Comparison of ENCODE assay signal across 8 cellular contexts in the genomic region with DNA sequence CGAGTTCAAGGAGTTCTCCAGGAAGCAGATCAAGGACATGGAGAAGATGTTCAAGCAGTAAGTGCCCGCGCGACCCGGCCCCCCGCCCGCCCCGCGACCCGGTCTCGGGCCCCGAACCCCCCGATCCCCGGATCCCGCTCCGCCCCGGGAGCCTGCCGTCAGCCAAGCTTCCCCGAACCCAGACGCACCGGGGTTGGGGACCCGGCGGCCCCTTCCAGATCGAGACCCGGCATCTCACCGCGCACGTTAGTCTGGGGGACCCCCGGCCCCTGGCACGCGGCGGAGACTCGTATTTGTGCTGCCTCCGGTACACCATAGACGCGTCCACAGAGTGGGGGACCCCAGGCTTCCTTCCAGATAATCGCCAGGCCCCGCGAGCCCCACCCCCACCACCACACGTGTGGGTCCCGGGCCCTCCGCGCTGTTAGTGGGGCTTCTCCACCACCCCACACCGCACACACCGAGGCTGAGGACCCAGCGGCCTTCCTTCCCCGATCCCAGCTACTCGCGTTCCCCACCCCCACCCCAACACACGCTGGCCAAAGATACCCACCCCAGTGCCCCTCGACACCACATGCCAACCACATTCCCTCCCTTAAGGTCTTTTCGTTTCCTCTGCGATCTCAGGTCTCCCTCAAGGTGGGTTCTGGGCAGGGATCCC. TPM values are rescaled to one million over a fixed set of nuclear protein-coding genes. Genes with fewer than 3 reads are reported as not detected.
DNase-seq lines count a peak whose midpoint lies in the region; ATAC-seq and TF ChIP-seq lines count a peak whose summit lies in the region.

No MANE protein-coding gene starts in this region.

- peak overlapping the region; percentile 60 for H3K4me3 ChIP-seq in NT2/D1 (ENCODE audit: insufficient read length, low read depth)
- H3K4me3 ChIP-seq in endocrine pancreas (ENCODE audit: control insufficient read depth, insufficient read depth, low read length): peak overlapping the region; percentile 19
- H3K4me3 ChIP-seq in osteoblast (ENCODE audit: insufficient read depth, low read length): peak overlapping the region; percentile 90

- ATAC-seq in HG02588 (IDR thresholded peaks at IDR 0.05; ENCODE audit: unreplicated experiment) (no peak), HG02610 (IDR thresholded peaks at IDR 0.05; ENCODE audit: unreplicated experiment) (no peak), GM21619 (IDR thresholded peaks at IDR 0.05; ENCODE audit: unreplicated experiment) (no peak)

- peaks cover 22% of the 10 kb centered on the region for H3K27me3 ChIP-seq in NT2/D1 (ENCODE audit: insufficient read depth, insufficient read length)
- H3K27me3 ChIP-seq in endocrine pancreas (ENCODE audit: control insufficient read depth, insufficient read depth, low read length): no peaks in the 10 kb centered on the region
- H3K27me3 ChIP-seq in osteoblast (ENCODE audit: insufficient read depth, low read length): no peaks in the 10 kb centered on the region

- peaks cover 52% of the 10 kb centered on the region for H3K79me2 ChIP-seq in osteoblast (ENCODE audit: insufficient read depth, low read length)

- H3K4me1 ChIP-seq in NT2/D1 (ENCODE audit: insufficient read depth, insufficient read length): peaks cover 20% of the 10 kb centered on the region
- H3K4me1 ChIP-seq in endocrine pancreas (ENCODE audit: control insufficient read depth, insufficient read depth, low read length): no peaks in the 10 kb centered on the region
- peaks cover 39% of the 10 kb centered on the region for H3K4me1 ChIP-seq in osteoblast (ENCODE audit: insufficient read depth, low read length)

- DNase-seq in GM13976 (ENCODE audit: low spot score) (peak; percentile 43), NT2/D1 (ENCODE audit: low read depth, low spot score) (no peak), osteoblast (ENCODE audit: insufficient read length, low spot score, missing footprints) (no peak), NCI-H1048 (lab: John Stamatoyannopoulos, UW) (no peak)

- H4K20me1 ChIP-seq in osteoblast (ENCODE audit: insufficient read depth, low read length): peaks cover 32% of the 10 kb centered on the region

- peak overlapping the region; percentile 70 for H2AFZ ChIP-seq in osteoblast (ENCODE audit: low read length)

- H3K36me3 ChIP-seq in NT2/D1 (ENCODE audit: insufficient read depth, insufficient read length, low read length) (peaks cover 15% of the 10 kb centered on the region), endocrine pancreas (ENCODE audit: control insufficient read depth, insufficient read depth, low read length) (no peaks in the 10 kb centered on the region), osteoblast (ENCODE audit: insufficient read depth, low read length) (peaks cover 14% of the 10 kb centered on the region)

- TF ChIP-seq CTCF in GM13976 (IDR thresholded peaks at IDR 0.05; ENCODE audit: borderline replicate concordance, control extremely low read depth, extremely low read depth, insufficient read depth, missing control alignments) (no peak), osteoblast (IDR thresholded peaks at IDR 0.05; ENCODE audit: extremely low read depth, low read depth, low read length) (no peak)

- in situ Hi-C loops in GM13976 (cut with MboI; ENCODE audit: low sequenced_read_pairs, unreplicated experiment): no loop called here

- H3K4me2 ChIP-seq in osteoblast (ENCODE audit: insufficient read depth, low read length): peak overlapping the region; percentile 98

- H3K9ac ChIP-seq in NT2/D1 (ENCODE audit: insufficient read length, low read depth) (peak overlapping the region; percentile 77), endocrine pancreas (ENCODE audit: control insufficient read depth, insufficient read depth, low read length) (peak overlapping the region; percentile 79)

- H3K27ac ChIP-seq in osteoblast (ENCODE audit: low read depth, low read length): peak overlapping the region; percentile 76

- no peaks in the 10 kb centered on the region for H3K9me3 ChIP-seq in NT2/D1 (ENCODE audit: insufficient read depth, low read length)
- no peaks in the 10 kb centered on the region for H3K9me3 ChIP-seq in endocrine pancreas (ENCODE audit: control insufficient read depth, low read length)
- H3K9me3 ChIP-seq in osteoblast (ENCODE audit: low read depth, low read length): no peaks in the 10 kb centered on the region

RNA-seq across cellular contexts. Expression of gene EFHD2, which starts 0.7 kb away (rescaled TPM):
- 35.8 and 36.8 TPM in 2 replicates for total RNA-seq in osteoblast

RNA-seq across cellular contexts. Expression of gene CTRC, which starts 27.9 kb away (rescaled TPM):
- not detected in 2 replicates for total RNA-seq in osteoblast

RNA-seq across cellular contexts. Expression of gene CELA2A, which starts 46.2 kb away (rescaled TPM):
- not detected in 2 replicates for total RNA-seq in osteoblast

Comparison
In these comparisons a context has a peak if more than half of its experiments do, and no peak if none do; other contexts are left out.
1. H3K4me3 ChIP-seq: peak in every context shown above with its lines; median percentile 90 in osteoblast; 60 in NT2/D1; 19 in endocrine pancreas.